ENCODE assay signal across 8 cellular contexts in genomic region chr12:131950182-131950913, GRCh38. TPM values are rescaled to one million over a fixed set of nuclear protein-coding genes. Genes with fewer than 3 reads are reported as not detected.
DNase-seq lines count a peak whose midpoint lies in the region; ATAC-seq, FAIRE-seq and TF ChIP-seq lines count a peak whose summit lies in the region.

No MANE protein-coding gene starts in this region.

- no peak for TF ChIP-seq CTCF in bronchial epithelial cell (IDR thresholded peaks at IDR 0.05; ENCODE audit: insufficient read depth, low read length, severe bottlenecking)
- no peak for TF ChIP-seq CTCF in left lung (IDR thresholded peaks at IDR 0.05)

- peak; percentile 19 for DNase-seq in SIG-M5 treated with dmso at 0.1 percent for 504 hours (lab: John Stamatoyannopoulos, UW; ENCODE audit: unreplicated experiment)
- no peak for DNase-seq in SIG-M5 (lab: John Stamatoyannopoulos, UW)
- no peak for DNase-seq in SK-N-MC (ENCODE audit: low read depth, low spot score)
- no peak for DNase-seq in bronchial epithelial cell (ENCODE audit: low read depth)
- peak in 1 of 2 donors; percentile 38 for DNase-seq in left lung
- DNase-seq in stimulated activated CD8-positive, alpha-beta memory T cell treated with anti-CD3 and anti-CD28 coated beads, Interleukin-4, amount 100 ng/mL, for 24 hours (ENCODE audit: low read depth): peak; percentile 17
- no peak for DNase-seq in Kasumi-1 (lab: John Stamatoyannopoulos, UW)

- peaks cover 11 to 44% of the 10 kb centered on the region in 2 donors for H3K4me1 ChIP-seq in left lung

- ATAC-seq in HG02943 (IDR thresholded peaks at IDR 0.05; ENCODE audit: low read depth, unreplicated experiment) (peak; percentile 34), left lung (peak; percentile 7)

- H3K4me3 ChIP-seq in SK-N-MC (peak overlapping the region; percentile 81), bronchial epithelial cell (ENCODE audit: low read depth, low read length) (peak overlapping the region; percentile 83), left lung (peak overlapping the region; percentile 91 to 99)

- FAIRE-seq in bronchial epithelial cell (lab: Jason Lieb, UNC): no peak

- no peaks in the 10 kb centered on the region for H3K9me3 ChIP-seq in SK-N-MC (ENCODE audit: low read depth, low read length)
- H3K9me3 ChIP-seq in left lung: no peaks in the 10 kb centered on the region

- H3K27me3 ChIP-seq in bronchial epithelial cell (ENCODE audit: control insufficient read depth, insufficient read depth, low read length): no peaks in the 10 kb centered on the region
- no peaks in the 10 kb centered on the region for H3K27me3 ChIP-seq in left lung

- H3K9ac ChIP-seq in SK-N-MC (ENCODE audit: insufficient read length): peak overlapping the region; percentile 86

- 0 out of 2 replicates have a peak overlapping the region, but pooled peaks have one; percentile 19 for H3K27ac ChIP-seq in SK-N-MC
- H3K27ac ChIP-seq in left lung: peak overlapping the region; percentile 48 to 85

- intact Hi-C loops in left lung (cut with DNase I): no loop called here

- no peaks in the 10 kb centered on the region for H3K36me3 ChIP-seq in SK-N-MC (ENCODE audit: insufficient read depth, low read length)
- H3K36me3 ChIP-seq in bronchial epithelial cell (ENCODE audit: control insufficient read depth, insufficient read depth, low read length): no peaks in the 10 kb centered on the region
- H3K36me3 ChIP-seq in left lung: no peaks in the 10 kb centered on the region

RNA-seq across cellular contexts. Expression of gene EP400, which starts 0.6 kb away (rescaled TPM):
- total RNA-seq in bronchial epithelial cell: 5.8 and 6.7 TPM in 2 replicates
- 10 to 100 TPM; 33.5 to 41.7 TPM for total RNA-seq in left lung

RNA-seq across cellular contexts. Expression of gene PUS1, which starts 21.3 kb away (rescaled TPM):
- 14.7 and 22.9 TPM in 2 replicates for total RNA-seq in bronchial epithelial cell
- total RNA-seq in left lung: 10 to 100 TPM; 16.3 to 30.1 TPM

RNA-seq across cellular contexts. Expression of gene ULK1, which starts 55.9 kb away (rescaled TPM):
- total RNA-seq in bronchial epithelial cell (3.2 and 11.3 TPM in 2 replicates), left lung (10 to 100 TPM; 21.6 to 30.0 TPM)

Comparison
In these comparisons a context has a peak if more than half of its experiments do, and no peak if none do; other contexts are left out.
1. DNase-seq: peak in SIG-M5 treated with dmso at 0.1 percent for 504 hours (single experiment) and stimulated activated CD8-positive, alpha-beta memory T cell treated with anti-CD3 and anti-CD28 coated beads, Interleukin-4, amount 100 ng/mL, for 24 hours (single experiment); none in SIG-M5 (single experiment), SK-N-MC (single experiment), bronchial epithelial cell (single experiment) and Kasumi-1 (0 of 2).
2. Peak in every context shown above with its lines, with median percentiles within 50 percentile points of each other: H3K4me3 ChIP-seq.